Comparison of ENCODE assay signal across 8 cellular contexts in genomic region chr2:98507940-98508689, GRCh38.
DNase-seq lines count a peak whose midpoint lies in the region; ATAC-seq, FAIRE-seq and TF ChIP-seq lines count a peak whose summit lies in the region.

No MANE protein-coding gene starts in this region.

- in situ Hi-C loops in G401 (cut with HindIII; ENCODE audit: low sequenced_read_pairs), result no loop called here

- H3K27ac ChIP-seq in neutrophil, result peak overlapping the region; percentile 95

- no peaks in the 10 kb centered on the region for H3K27me3 ChIP-seq in neutrophil

- FAIRE-seq in RCC 7860 (lab: Jason Lieb, UNC), result no peak

- H3K4me3 ChIP-seq in neutrophil (ENCODE audit: low read depth in 1 of 2, low read length in 1 of 2), result peak overlapping the region; percentile 38 to 55

- TF ChIP-seq POLR2A in erythroblast (IDR thresholded peaks at IDR 0.05; ENCODE audit: low read length), result no peak

- no peaks in the 10 kb centered on the region for H3K9me3 ChIP-seq in neutrophil

- peaks cover 78 to 81% of the 10 kb centered on the region in 2 experiments for H3K4me1 ChIP-seq in neutrophil (ENCODE audit: control insufficient read depth in 1 of 2, insufficient read depth in 1 of 2, low read depth in 1 of 2, low read length in 1 of 2)

- no peak for TF ChIP-seq CTCF in neutrophil (IDR thresholded peaks at IDR 0.05)

- no peak for ATAC-seq in GM21825 (IDR thresholded peaks at IDR 0.05; ENCODE audit: unreplicated experiment)

- DNase-seq in G401 (ENCODE audit: low spot score) (peak; percentile 87), OCI-M1 (lab: John Stamatoyannopoulos, UW) (peak; percentile 86), erythroblast (lab: John Stamatoyannopoulos, UW) (peak; percentile 81 to 95), RCC 7860 (ENCODE audit: low spot score) (no peak)
- no peak for DNase-seq in stimulated activated CD4-positive, alpha-beta T cell treated with anti-CD3 and anti-CD28 coated beads, Interleukin-12 subunit alpha, Interleukin-12 subunit beta, amount 100 ng/mL, for 4 hours
- DNase-seq in activated CD4-positive, alpha-beta T cell treated with anti-CD3 and anti-CD28 coated beads, Interleukin-2, amount 50 U/mL, for 4 hours, result no peak

- H3K36me3 ChIP-seq in neutrophil, result no peaks in the 10 kb centered on the region

Comparison
In these comparisons a context has a peak if more than half of its experiments do, and no peak if none do; other contexts are left out.
1. DNase-seq: peak in G401 (single experiment), OCI-M1 (single experiment) and erythroblast (2 of 2); none in stimulated activated CD4-positive, alpha-beta T cell treated with anti-CD3 and anti-CD28 coated beads, Interleukin-12 subunit alpha, Interleukin-12 subunit beta, amount 100 ng/mL, for 4 hours (single experiment), activated CD4-positive, alpha-beta T cell treated with anti-CD3 and anti-CD28 coated beads, Interleukin-2, amount 50 U/mL, for 4 hours (0 of 2) and RCC 7860 (single experiment).